In genomic region chr12:3313655-3314305, GRCh38 we compare ENCODE assay signal across 9 cellular contexts.
A peak's percentile ranks its signal among the peaks of the same experiment; 100 is the strongest.
DNase-seq lines count a peak whose midpoint lies in the region; ATAC-seq, FAIRE-seq and TF ChIP-seq lines count a peak whose summit lies in the region.
"Had no signal": no experiment of that assay in that cellular context is flagged by ENCODE, and none has a peak within 500 bp of the region (broad histone marks: within the 10 kb centered on the region; RNA-seq: fewer than 3 reads in every experiment).

No MANE protein-coding gene starts in this region.

- H2BK20ac ChIP-seq in H1 (ENCODE audit: low read length): no peak overlapping the region

- no peaks in the 10 kb centered on the region for H3K4me1 ChIP-seq in OCI-LY7 (ENCODE audit: insufficient read depth, low read length, poor library complexity, severe bottlenecking)
- H3K4me1 ChIP-seq in H1 (replicated peaks in 1 of 4; ENCODE audit: control insufficient read depth in 3 of 4, insufficient read depth in 4 of 4, low read length in 3 of 4): peaks cover 0 to 3% (median 0%) of the 10 kb centered on the region in 4 experiments; a peak in 2 of 7 replicates
- no peaks in the 10 kb centered on the region for H3K4me1 ChIP-seq in neural progenitor cell
- peaks cover 0 to 7% of the 10 kb centered on the region in 2 donors for H3K4me1 ChIP-seq in gastrocnemius medialis

- POLR2A ChIA-PET in OCI-LY7 (lab: Charles Lee) (interaction anchor here (0.8 kb wide), 1 partner anchor 102 kb away, joined by 3 read pairs; no protein-coding TSS in a partner anchor), H1 (lab: Charles Lee; ENCODE audit: partially characterized antibody) (interaction anchor here (1.1 to 1.7 kb wide), 2 partner anchors 10 to 20 kb away, joined by 3 to 4 read pairs; no protein-coding TSS in a partner anchor)

- no peak for TF ChIP-seq EP300 in H1 (IDR thresholded peaks at IDR 0.05; ENCODE audit: borderline replicate concordance in 1 of 2, low read depth in 2 of 2, low read length in 2 of 2)

- H3K36me3 ChIP-seq in OCI-LY7 (ENCODE audit: insufficient read depth, low read length) (no peaks in the 10 kb centered on the region), H1 (ENCODE audit: control insufficient read depth in 2 of 4, insufficient read depth in 4 of 4, low read length in 3 of 4) (no peaks in the 10 kb centered on the region), neural progenitor cell (no peaks in the 10 kb centered on the region), gastrocnemius medialis (no peaks in the 10 kb centered on the region)
- H3K36me3 ChIP-seq: upper lobe of left lung had no signal

- no peak overlapping the region for H3K9ac ChIP-seq in H1 (replicated peaks in 1 of 4; ENCODE audit: extremely low read depth in 1 of 4, low read depth in 3 of 4, low read length in 3 of 4)
- no peak overlapping the region for H3K9ac ChIP-seq in neural progenitor cell

- ATAC-seq in gastrocnemius medialis (no peak), GM18868 (IDR thresholded peaks at IDR 0.05; ENCODE audit: unreplicated experiment) (no peak), HG03139 (IDR thresholded peaks at IDR 0.05; ENCODE audit: unreplicated experiment) (no peak)

- no peak overlapping the region for H3K4ac ChIP-seq in H1 (replicated peaks; ENCODE audit: insufficient read length, low read depth, low read length)

- TF ChIP-seq POLR2A in H1 (IDR thresholded peaks at IDR 0.05; ENCODE audit: control extremely low read depth in 1 of 2, low read depth in 2 of 2, low read length in 2 of 2): no peak
- no peak for TF ChIP-seq POLR2A in gastrocnemius medialis (IDR thresholded peaks at IDR 0.05)

- no peak overlapping the region for H3K4me3 Mint-ChIP-seq in neural progenitor cell

- H2AFZ ChIP-seq in OCI-LY7 (ENCODE audit: low read length): no peak overlapping the region
- H2AFZ ChIP-seq in H1 (ENCODE audit: low read length): no peak overlapping the region
- H2AFZ ChIP-seq in neural progenitor cell (replicated peaks): no peak overlapping the region

- H2AK5ac ChIP-seq in H1 (ENCODE audit: low read depth, low read length): no peak overlapping the region

- peaks cover 20% of the 10 kb centered on the region for H3K4me1 Mint-ChIP-seq in neural progenitor cell

- no peak overlapping the region for H3K18ac ChIP-seq in H1 (ENCODE audit: extremely low read depth, low read length)

- no TSS peak for BruUV-seq in OCI-LY7 (replicated peaks; lab: Mats Ljungman, UMichigan)

- no peaks in the 10 kb centered on the region for H3K9me3 Mint-ChIP-seq in neural progenitor cell

- H3K79me1 ChIP-seq in H1 (ENCODE audit: low read depth, low read length): no peaks in the 10 kb centered on the region

- peaks cover 17% of the 10 kb centered on the region for H3K27me3 Mint-ChIP-seq in neural progenitor cell (ENCODE audit: insufficient read depth, low read depth)

- no peak overlapping the region for H3K27ac ChIP-seq in OCI-LY7 (ENCODE audit: low read depth, low read length, poor library complexity, severe bottlenecking)
- H3K27ac ChIP-seq in H1 (ENCODE audit: low read depth, low read length): no peak overlapping the region
- H3K27ac ChIP-seq in neural progenitor cell: no peak overlapping the region
- H3K27ac ChIP-seq in gastrocnemius medialis: no peak overlapping the region
- H3K27ac ChIP-seq: upper lobe of left lung had no signal

- no peaks in the 10 kb centered on the region for H3K36me3 Mint-ChIP-seq in neural progenitor cell

- H3K56ac ChIP-seq in H1 (replicated peaks; ENCODE audit: insufficient read length, low read depth, low read length): no peak overlapping the region

- no peak overlapping the region for H2BK5ac ChIP-seq in H1 (ENCODE audit: low read depth, low read length)

- H3F3A ChIP-seq in neural progenitor cell (ENCODE audit: low read depth): no peaks in the 10 kb centered on the region

- H3K23me2 ChIP-seq in H1 (ENCODE audit: low read depth, low read length): no peaks in the 10 kb centered on the region

- H3K4me3 ChIP-seq in OCI-LY7 (ENCODE audit: low read depth, low read length, poor library complexity, severe bottlenecking) (no peak overlapping the region), H1 (ENCODE audit: extremely low read depth in 1 of 4, insufficient read depth in 2 of 4, low read depth in 3 of 4, low read length in 4 of 4) (no peak overlapping the region), neural progenitor cell (no peak overlapping the region), gastrocnemius medialis (no peak overlapping the region)
- H3K4me3 ChIP-seq: upper lobe of left lung had no signal

- no peak overlapping the region for H3K14ac ChIP-seq in H1 (ENCODE audit: insufficient read length)

- DNase-seq in COLO668 (lab: John Stamatoyannopoulos, UW; ENCODE audit: unreplicated experiment): peak; percentile 49
- peak; percentile 28 for DNase-seq in GM19238 (ENCODE audit: insufficient read length, low spot score)
- DNase-seq in OCI-LY7 (ENCODE audit: low spot score): peak; percentile 40
- DNase-seq in H1 (ENCODE audit: low read depth in 1 of 2, low spot score in 2 of 2): no peak
- peak; percentile 74 for DNase-seq in neural progenitor cell (ENCODE audit: low spot score)
- DNase-seq in gastrocnemius medialis: no peak
- DNase-seq: upper lobe of left lung had no signal

- intact Hi-C loops in OCI-LY7 (cut with micrococcal nuclease; ENCODE audit: unreplicated experiment): no loop called here
- intact Hi-C loops in gastrocnemius medialis (cut with DNase I; ENCODE audit: low total_unique reads): no loop called here

- TF ChIP-seq RAD21 in H1 (IDR thresholded peaks at IDR 0.05 in 1 of 2, conservative IDR thresholded peaks at IDR 0.05 in 1 of 2; ENCODE audit: low read depth in 2 of 2, low read length in 2 of 2): peak; percentile 76 to 82

- H3K23ac ChIP-seq in H1 (ENCODE audit: insufficient read length): no peak overlapping the region

- no peak overlapping the region for H2BK12ac ChIP-seq in H1 (ENCODE audit: low read depth, low read length)

- H2BK15ac ChIP-seq in H1 (ENCODE audit: low read length): 0 out of 2 replicates have a peak overlapping the region, but pooled peaks have one; percentile 37

- H3K9me2 ChIP-seq in OCI-LY7 (ENCODE audit: insufficient read depth, low read length): no peaks in the 10 kb centered on the region

- H2BK120ac ChIP-seq in H1 (replicated peaks; ENCODE audit: low read depth, low read length): no peak overlapping the region

- no peak overlapping the region for H4K5ac ChIP-seq in H1 (ENCODE audit: insufficient read length, low read depth, low read length)

- WGBS in H1 (ENCODE audit: extremely low coverage in 1 of 2, insufficient coverage in 1 of 2, insufficient read length in 1 of 2, insufficient replicate concordance in 2 of 2, low coverage in 1 of 2, low lambda C conversion rate in 2 of 2, missing lambda C conversion rate in 1 of 2), 2 experiments: 59% methylated on average over 8 of the region's 8 CpGs; no CpG with 5 or more reads in 1 of the 2 experiments

- H3K27ac Mint-ChIP-seq in neural progenitor cell: no peak overlapping the region

- H3K4me2 ChIP-seq in OCI-LY7 (ENCODE audit: low read length) (no peak overlapping the region), H1 (ENCODE audit: insufficient read depth in 1 of 2, low read depth in 2 of 2, low read length in 2 of 2) (no peak overlapping the region), neural progenitor cell (no peak overlapping the region)

- TF ChIP-seq CTCF in OCI-LY7 (conservative IDR thresholded peaks at IDR 0.05; ENCODE audit: low read length) (peak; percentile 44; the same call in 1 of the 2 replicates), H1 (IDR thresholded peaks at IDR 0.05; ENCODE audit: control extremely low read depth in 1 of 3, insufficient read depth in 1 of 3, low read depth in 1 of 3, low read length in 3 of 3) (peak in 2 of 3 experiments; percentile 84 to 86; a peak in 3 of 4 replicates), neural progenitor cell (IDR thresholded peaks at IDR 0.05) (peak; percentile 67), gastrocnemius medialis (IDR thresholded peaks at IDR 0.05 in 4 of 5, conservative IDR thresholded peaks at IDR 0.05 in 1 of 5) (no peak)

- no peak for FAIRE-seq in H1 (lab: Jason Lieb, UNC)

- H3K79me2 ChIP-seq in OCI-LY7 (ENCODE audit: insufficient read depth, low read depth, low read length): no peaks in the 10 kb centered on the region
- no peaks in the 10 kb centered on the region for H3K79me2 ChIP-seq in H1 (ENCODE audit: control insufficient read depth in 1 of 2, insufficient read depth in 2 of 2, low read length in 2 of 2)
- no peaks in the 10 kb centered on the region for H3K79me2 ChIP-seq in neural progenitor cell (ENCODE audit: low read depth)

- CTCF ChIA-PET in OCI-LY7 (lab: Charles Lee; ENCODE audit: unreplicated experiment): interaction anchor here (0.7 to 1.4 kb wide), 2 partner anchors 14 to 179 kb away, joined by 3 to 5 read pairs; no protein-coding TSS in a partner anchor
- CTCF ChIA-PET in H1 (lab: Charles Lee; ENCODE audit: partially characterized antibody): interaction anchor here (0.6 to 13.4 kb wide), 84 partner anchors 8 to 963 kb away, joined by 3 to 216 read pairs (median 5); no protein-coding TSS in a partner anchor

- H4K20me1 ChIP-seq in OCI-LY7 (ENCODE audit: insufficient read depth, low read length): no peaks in the 10 kb centered on the region
- peaks cover 0 to 1% of the 10 kb centered on the region in 2 experiments for H4K20me1 ChIP-seq in H1 (replicated peaks in 1 of 2; ENCODE audit: control insufficient read depth in 1 of 2, insufficient read depth in 2 of 2, low read length in 2 of 2)
- H4K20me1 ChIP-seq in neural progenitor cell (ENCODE audit: low read depth): no peaks in the 10 kb centered on the region

- in situ Hi-C loops in gastrocnemius medialis (cut with MboI; ENCODE audit: low sequenced_read_pairs in 4 of 4): loop anchor here in 1 of 4 donors (25.0 kb wide), 1 partner anchor 324 kb away; no protein-coding TSS in a partner anchor

- H3K9me3 ChIP-seq in OCI-LY7 (ENCODE audit: low read length) (no peaks in the 10 kb centered on the region), H1 (ENCODE audit: insufficient read depth in 2 of 2, low read depth in 1 of 2, low read length in 1 of 2) (no peaks in the 10 kb centered on the region), neural progenitor cell (ENCODE audit: low read depth) (no peaks in the 10 kb centered on the region), gastrocnemius medialis (no peaks in the 10 kb centered on the region)
- H3K9me3 ChIP-seq: upper lobe of left lung had no signal

- H4K8ac ChIP-seq in H1 (ENCODE audit: extremely low read depth, insufficient read depth, low read length): peak overlapping the region; percentile 37; the same call in 1 of the 2 replicates

- no peaks in the 10 kb centered on the region; a peak in 2 of 7 replicates for H3K27me3 ChIP-seq in H1 (replicated peaks in 1 of 4; ENCODE audit: control insufficient read depth in 3 of 4, extremely low read depth in 1 of 4, insufficient read depth in 3 of 4, low read length in 3 of 4)
- no peaks in the 10 kb centered on the region for H3K27me3 ChIP-seq in neural progenitor cell
- H3K27me3 ChIP-seq in gastrocnemius medialis: no peaks in the 10 kb centered on the region
- H3K27me3 ChIP-seq: upper lobe of left lung had no signal

- H4K91ac ChIP-seq in H1 (replicated peaks; ENCODE audit: insufficient read length, low read length): no peak overlapping the region

TF ChIP-seq in H1, 55 proteins besides CTCF, POLR2A, EP300 and RAD21 (continues in another document):
- peak; percentile 70; the same call in 1 of the 2 replicates for TF ChIP-seq TBP (IDR thresholded peaks at IDR 0.05; ENCODE audit: low read depth, low read length)
- TF ChIP-seq TAF7 (optimal IDR thresholded peaks at IDR 0.05; ENCODE audit: borderline replicate concordance, low read depth, low read length): no peak

Comparison
In these comparisons a context has a peak if more than half of its experiments do, and no peak if none do; other contexts are left out.
1. DNase-seq: peak in COLO668 (single experiment), GM19238 (single experiment), OCI-LY7 (single experiment) and neural progenitor cell (single experiment); none in H1 (0 of 2) and gastrocnemius medialis (0 of 2).
2. CTCF ChIP-seq: peak in OCI-LY7 (single experiment), H1 (2 of 3) and neural progenitor cell (single experiment); none in gastrocnemius medialis (0 of 5).